1 cellular context compared by ENCODE assay signal in genomic region chr6:26366504-26366903, GRCh38.
TF ChIP-seq lines count a peak whose summit lies in the region.

No MANE protein-coding gene starts in this region.

TF ChIP-seq in GM12878, 131 proteins besides CTCF, POLR2A, EP300 and RAD21:
- TF ChIP-seq RCOR1 (conservative IDR thresholded peaks at IDR 0.05; ENCODE audit: low read depth, low read length) (no peak), SIX5 (IDR thresholded peaks at IDR 0.05; ENCODE audit: low read depth, low read length, severe bottlenecking) (no peak), ETV6 (conservative IDR thresholded peaks at IDR 0.05 in 1 of 2, IDR thresholded peaks at IDR 0.05 in 1 of 2; ENCODE audit: borderline replicate concordance in 1 of 2, low read depth in 1 of 2) (no peak), NRF1 (conservative IDR thresholded peaks at IDR 0.05; ENCODE audit: low read depth, low read length) (no peak)
